1 cellular context compared by ENCODE assay signal in the genomic region with DNA sequence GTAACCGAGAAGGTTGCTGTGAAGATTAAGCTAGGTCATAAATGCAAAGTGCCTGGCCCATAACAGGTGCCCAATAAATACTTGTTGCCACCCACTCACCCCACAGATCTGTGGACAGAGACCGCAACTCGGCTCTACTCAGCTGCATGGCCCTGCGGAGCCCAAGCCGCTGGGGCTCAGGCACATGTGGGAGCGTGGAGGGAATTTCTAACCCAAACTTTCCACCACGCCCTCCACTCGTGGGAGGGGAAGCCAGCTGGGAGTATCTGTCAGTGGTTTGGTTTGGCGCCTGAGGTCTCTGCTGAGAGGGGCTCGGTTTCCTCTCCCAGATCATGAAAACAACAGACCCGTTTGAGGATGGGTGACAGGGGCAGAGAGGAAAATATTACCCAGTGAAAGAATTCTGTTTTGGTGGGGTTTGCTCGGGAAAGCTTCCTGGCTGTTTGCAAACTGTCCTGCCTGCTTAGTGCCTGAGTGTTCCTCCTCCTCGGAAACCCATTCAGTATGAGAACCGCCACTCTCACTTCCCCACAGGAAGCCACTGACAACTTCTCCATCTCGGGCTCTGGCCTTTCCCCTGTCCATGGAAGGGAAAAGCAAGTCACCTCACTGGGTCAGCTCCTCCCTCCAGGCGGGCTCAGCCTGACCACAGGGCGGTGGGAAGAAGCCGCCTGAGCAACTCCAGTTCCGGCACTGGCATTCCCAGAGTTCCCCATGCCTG.
TF ChIP-seq lines count a peak whose summit lies in the region.

No MANE protein-coding gene starts in this region.

TF ChIP-seq in GM12878, 131 proteins besides CTCF, POLR2A, EP300 and RAD21 (continued from another document):
- no peak for TF ChIP-seq HDAC2 (IDR thresholded peaks at IDR 0.05)
- peak; percentile 96 for TF ChIP-seq IKZF1 (conservative IDR thresholded peaks at IDR 0.05)
- TF ChIP-seq CHD2 (IDR thresholded peaks at IDR 0.05; ENCODE audit: borderline replicate concordance, low read depth, low read length), result 0 out of 2 replicates have a peak, but pooled peaks have one; percentile 7
- TF ChIP-seq SREBF1 (IDR thresholded peaks at IDR 0.05; ENCODE audit: low read length), result no peak
- TF ChIP-seq, protein P1, sequence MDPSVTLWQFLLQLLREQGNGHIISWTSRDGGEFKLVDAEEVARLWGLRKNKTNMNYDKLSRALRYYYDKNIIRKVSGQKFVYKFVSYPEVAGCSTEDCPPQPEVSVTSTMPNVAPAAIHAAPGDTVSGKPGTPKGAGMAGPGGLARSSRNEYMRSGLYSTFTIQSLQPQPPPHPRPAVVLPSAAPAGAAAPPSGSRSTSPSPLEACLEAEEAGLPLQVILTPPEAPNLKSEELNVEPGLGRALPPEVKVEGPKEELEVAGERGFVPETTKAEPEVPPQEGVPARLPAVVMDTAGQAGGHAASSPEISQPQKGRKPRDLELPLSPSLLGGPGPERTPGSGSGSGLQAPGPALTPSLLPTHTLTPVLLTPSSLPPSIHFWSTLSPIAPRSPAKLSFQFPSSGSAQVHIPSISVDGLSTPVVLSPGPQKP (IDR thresholded peaks at IDR 0.05; ENCODE audit: low read depth, low read length), result no peak
- TF ChIP-seq, protein P2, sequence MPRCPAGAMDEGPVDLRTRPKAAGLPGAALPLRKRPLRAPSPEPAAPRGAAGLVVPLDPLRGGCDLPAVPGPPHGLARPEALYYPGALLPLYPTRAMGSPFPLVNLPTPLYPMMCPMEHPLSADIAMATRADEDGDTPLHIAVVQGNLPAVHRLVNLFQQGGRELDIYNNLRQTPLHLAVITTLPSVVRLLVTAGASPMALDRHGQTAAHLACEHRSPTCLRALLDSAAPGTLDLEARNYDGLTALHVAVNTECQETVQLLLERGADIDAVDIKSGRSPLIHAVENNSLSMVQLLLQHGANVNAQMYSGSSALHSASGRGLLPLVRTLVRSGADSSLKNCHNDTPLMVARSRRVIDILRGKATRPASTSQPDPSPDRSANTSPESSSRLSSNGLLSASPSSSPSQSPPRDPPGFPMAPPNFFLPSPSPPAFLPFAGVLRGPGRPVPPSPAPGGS (IDR thresholded peaks at IDR 0.05; ENCODE audit: borderline replicate concordance, insufficient read depth, low read depth, low read length, poor library complexity, severe bottlenecking), result peak; percentile 75
- no peak for TF ChIP-seq RELA (IDR thresholded peaks at IDR 0.05; ENCODE audit: borderline replicate concordance, partially characterized antibody)
- TF ChIP-seq CBX3 (IDR thresholded peaks at IDR 0.05; ENCODE audit: borderline replicate concordance, low read depth), result no peak
- TF ChIP-seq LARP7 (IDR thresholded peaks at IDR 0.05), result no peak
- TF ChIP-seq, protein P3, sequence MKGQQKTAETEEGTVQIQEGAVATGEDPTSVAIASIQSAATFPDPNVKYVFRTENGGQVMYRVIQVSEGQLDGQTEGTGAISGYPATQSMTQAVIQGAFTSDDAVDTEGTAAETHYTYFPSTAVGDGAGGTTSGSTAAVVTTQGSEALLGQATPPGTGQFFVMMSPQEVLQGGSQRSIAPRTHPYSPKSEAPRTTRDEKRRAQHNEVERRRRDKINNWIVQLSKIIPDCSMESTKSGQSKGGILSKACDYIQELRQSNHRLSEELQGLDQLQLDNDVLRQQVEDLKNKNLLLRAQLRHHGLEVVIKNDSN (IDR thresholded peaks at IDR 0.05; ENCODE audit: borderline replicate concordance, extremely low read length, insufficient read depth, low read depth, low read length), result no peak
- TF ChIP-seq, protein P4, sequence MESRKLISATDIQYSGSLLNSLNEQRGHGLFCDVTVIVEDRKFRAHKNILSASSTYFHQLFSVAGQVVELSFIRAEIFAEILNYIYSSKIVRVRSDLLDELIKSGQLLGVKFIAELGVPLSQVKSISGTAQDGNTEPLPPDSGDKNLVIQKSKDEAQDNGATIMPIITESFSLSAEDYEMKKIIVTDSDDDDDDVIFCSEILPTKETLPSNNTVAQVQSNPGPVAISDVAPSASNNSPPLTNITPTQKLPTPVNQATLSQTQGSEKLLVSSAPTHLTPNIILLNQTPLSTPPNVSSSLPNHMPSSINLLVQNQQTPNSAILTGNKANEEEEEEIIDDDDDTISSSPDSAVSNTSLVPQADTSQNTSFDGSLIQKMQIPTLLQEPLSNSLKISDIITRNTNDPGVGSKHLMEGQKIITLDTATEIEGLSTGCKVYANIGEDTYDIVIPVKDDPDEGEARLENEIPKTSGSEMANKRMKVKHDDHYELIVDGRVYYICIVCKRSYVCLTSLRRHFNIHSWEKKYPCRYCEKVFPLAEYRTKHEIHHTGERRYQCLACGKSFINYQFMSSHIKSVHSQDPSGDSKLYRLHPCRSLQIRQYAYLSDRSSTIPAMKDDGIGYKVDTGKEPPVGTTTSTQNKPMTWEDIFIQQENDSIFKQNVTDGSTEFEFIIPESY (IDR thresholded peaks at IDR 0.05), result no peak
- TF ChIP-seq, protein P5, sequence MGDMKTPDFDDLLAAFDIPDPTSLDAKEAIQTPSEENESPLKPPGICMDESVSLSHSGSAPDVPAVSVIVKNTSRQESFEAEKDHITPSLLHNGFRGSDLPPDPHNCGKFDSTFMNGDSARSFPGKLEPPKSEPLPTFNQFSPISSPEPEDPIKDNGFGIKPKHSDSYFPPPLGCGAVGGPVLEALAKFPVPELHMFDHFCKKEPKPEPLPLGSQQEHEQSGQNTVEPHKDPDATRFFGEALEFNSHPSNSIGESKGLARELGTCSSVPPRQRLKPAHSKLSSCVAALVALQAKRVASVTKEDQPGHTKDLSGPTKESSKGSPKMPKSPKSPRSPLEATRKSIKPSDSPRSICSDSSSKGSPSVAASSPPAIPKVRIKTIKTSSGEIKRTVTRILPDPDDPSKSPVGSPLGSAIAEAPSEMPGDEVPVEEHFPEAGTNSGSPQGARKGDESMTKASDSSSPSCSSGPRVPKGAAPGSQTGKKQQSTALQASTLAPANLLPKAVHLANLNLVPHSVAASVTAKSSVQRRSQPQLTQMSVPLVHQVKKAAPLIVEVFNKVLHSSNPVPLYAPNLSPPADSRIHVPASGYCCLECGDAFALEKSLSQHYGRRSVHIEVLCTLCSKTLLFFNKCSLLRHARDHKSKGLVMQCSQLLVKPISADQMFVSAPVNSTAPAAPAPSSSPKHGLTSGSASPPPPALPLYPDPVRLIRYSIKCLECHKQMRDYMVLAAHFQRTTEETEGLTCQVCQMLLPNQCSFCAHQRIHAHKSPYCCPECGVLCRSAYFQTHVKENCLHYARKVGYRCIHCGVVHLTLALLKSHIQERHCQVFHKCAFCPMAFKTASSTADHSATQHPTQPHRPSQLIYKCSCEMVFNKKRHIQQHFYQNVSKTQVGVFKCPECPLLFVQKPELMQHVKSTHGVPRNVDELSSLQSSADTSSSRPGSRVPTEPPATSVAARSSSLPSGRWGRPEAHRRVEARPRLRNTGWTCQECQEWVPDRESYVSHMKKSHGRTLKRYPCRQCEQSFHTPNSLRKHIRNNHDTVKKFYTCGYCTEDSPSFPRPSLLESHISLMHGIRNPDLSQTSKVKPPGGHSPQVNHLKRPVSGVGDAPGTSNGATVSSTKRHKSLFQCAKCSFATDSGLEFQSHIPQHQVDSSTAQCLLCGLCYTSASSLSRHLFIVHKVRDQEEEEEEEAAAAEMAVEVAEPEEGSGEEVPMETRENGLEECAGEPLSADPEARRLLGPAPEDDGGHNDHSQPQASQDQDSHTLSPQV (IDR thresholded peaks at IDR 0.05), result no peak
TF ChIP-seq in GM12878: peak in this region for 46.
